In genomic region chr7:44981035-44981706, GRCh38 we compare ENCODE assay signal across 1 cellular context.
TF ChIP-seq lines count a peak whose summit lies in the region.

No MANE protein-coding gene starts in this region.

TF ChIP-seq in HepG2, 621 proteins besides CTCF, POLR2A, EP300 and RAD21:
- no peak for TF ChIP-seq ZNF264 (CRISPR knock-in tag; IDR thresholded peaks at IDR 0.05)
- TF ChIP-seq ZZZ3 (CRISPR knock-in tag; IDR thresholded peaks at IDR 0.05; ENCODE audit: borderline replicate concordance) = no peak
- TF ChIP-seq JUNB (CRISPR knock-in tag; IDR thresholded peaks at IDR 0.05; ENCODE audit: borderline replicate concordance) = no peak
